In genomic region chr9:6079386-6079785, GRCh38 we compare ENCODE assay signal across 9 cellular contexts.
DNase-seq lines count a peak whose midpoint lies in the region; ATAC-seq and TF ChIP-seq lines count a peak whose summit lies in the region.
"Had no signal": no experiment of that assay in that cellular context is flagged by ENCODE, and none has a peak within 500 bp of the region (broad histone marks: within the 10 kb centered on the region; RNA-seq: fewer than 3 reads in every experiment).

No MANE protein-coding gene starts in this region.

- peak overlapping the region in 7 of 8 donors; percentile 62 to 95 (median 93) for H3K4me3 Mint-ChIP-seq in CD4-positive, alpha-beta memory T cell
- peak overlapping the region; percentile 83 for H3K4me3 Mint-ChIP-seq in central memory CD8-positive, alpha-beta T cell
- H3K4me3 Mint-ChIP-seq in neural crest cell, result peak overlapping the region; percentile 83

- peak overlapping the region in 3 of 7 donors; percentile 74 to 95 (median 81) for H3K27ac Mint-ChIP-seq in CD4-positive, alpha-beta memory T cell
- H3K27ac Mint-ChIP-seq in central memory CD8-positive, alpha-beta T cell (ENCODE audit: low read depth), result no peak overlapping the region
- no peak overlapping the region for H3K27ac Mint-ChIP-seq in neural crest cell (ENCODE audit: unreplicated experiment)

- peaks cover 2 to 10% of the 10 kb centered on the region in 2 donors for H3K27me3 Mint-ChIP-seq in CD4-positive, alpha-beta memory T cell
- H3K27me3 Mint-ChIP-seq in central memory CD8-positive, alpha-beta T cell, result no peaks in the 10 kb centered on the region
- H3K27me3 Mint-ChIP-seq in neural crest cell (ENCODE audit: low read depth), result peaks cover 14% of the 10 kb centered on the region

- H3K79me2 ChIP-seq in Karpas-422 (ENCODE audit: low read length), result no peaks in the 10 kb centered on the region

- POLR2A ChIA-PET in CD4-positive, alpha-beta memory T cell (lab: Charles Lee; ENCODE audit: partially characterized antibody), result interaction anchor here (1.4 to 2.6 kb wide), 2 partner anchors 9 to 11 kb away, joined by 3 to 11 read pairs; no protein-coding TSS in a partner anchor

- peak overlapping the region; percentile 65 for H3K4me2 ChIP-seq in Karpas-422 (ENCODE audit: low read depth, low read length, poor library complexity, severe bottlenecking)

- no peak for TF ChIP-seq CTCF in neural crest cell (conservative IDR thresholded peaks at IDR 0.05)

- H4K20me1 ChIP-seq in Karpas-422 (ENCODE audit: insufficient read depth, low read depth, low read length), result no peaks in the 10 kb centered on the region

- intact Hi-C loops in CD4-positive, alpha-beta memory T cell (cut with micrococcal nuclease), result no loop called here

- H3K9ac ChIP-seq in Karpas-422 (ENCODE audit: low read length), result peak overlapping the region; percentile 36; the same call in 1 of the 2 replicates

- H2AFZ ChIP-seq in Karpas-422 (ENCODE audit: low read length), result peak overlapping the region; percentile 78; the same call in 1 of the 2 replicates

- H3K4me1 Mint-ChIP-seq in CD4-positive, alpha-beta memory T cell, result peaks cover 0 to 11% (median 3%) of the 10 kb centered on the region in 4 donors
- H3K4me1 Mint-ChIP-seq in central memory CD8-positive, alpha-beta T cell, result peaks cover 15% of the 10 kb centered on the region
- H3K4me1 Mint-ChIP-seq in neural crest cell, result peaks cover 15% of the 10 kb centered on the region

- ATAC-seq in central memory CD8-positive, alpha-beta T cell (replicated peaks; ENCODE audit: extremely low read depth, poor library complexity, severe bottlenecking), result no peak
- ATAC-seq in HG03354 (IDR thresholded peaks at IDR 0.05; ENCODE audit: poor library complexity, severe bottlenecking, unreplicated experiment), result no peak
- no peak for ATAC-seq in GM21390 (IDR thresholded peaks at IDR 0.05; ENCODE audit: unreplicated experiment)

- DNase-seq in CD4-positive, alpha-beta memory T cell, result no peak
- DNase-seq in Karpas-422 (no peak), neural crest cell (ENCODE audit: low read depth, low spot score) (no peak), NCI-H345 treated with DMSO at 0.1 percent for 48 hours (lab: John Stamatoyannopoulos, UW; ENCODE audit: unreplicated experiment) (no peak), mesenteric fat pad (ENCODE audit: low spot score) (no peak)
- DNase-seq in central memory CD8-positive, alpha-beta T cell (ENCODE audit: low spot score in 2 of 2), result no peak
- DNase-seq: brain microvascular endothelial cell had no signal

- H3K4me1 ChIP-seq in CD4-positive, alpha-beta memory T cell (ENCODE audit: insufficient read depth, low read length), result no peaks in the 10 kb centered on the region
- H3K4me1 ChIP-seq in Karpas-422 (ENCODE audit: low read length), result peaks cover 10% of the 10 kb centered on the region

- H3K9me2 ChIP-seq in Karpas-422 (replicated peaks; ENCODE audit: insufficient read depth, low read length), result peaks cover 10% of the 10 kb centered on the region; the same call in 1 of the 2 replicates

- no peak overlapping the region for H3K4me3 ChIP-seq in CD4-positive, alpha-beta memory T cell (ENCODE audit: low read length in 2 of 2)
- peak overlapping the region; percentile 58 for H3K4me3 ChIP-seq in Karpas-422 (ENCODE audit: low read length)

- CTCF ChIA-PET in CD4-positive, alpha-beta memory T cell (lab: Charles Lee; ENCODE audit: partially characterized antibody), result no interaction called here

- H3K36me3 Mint-ChIP-seq in CD4-positive, alpha-beta memory T cell, result no peaks in the 10 kb centered on the region
- peaks cover 3% of the 10 kb centered on the region for H3K36me3 Mint-ChIP-seq in central memory CD8-positive, alpha-beta T cell (ENCODE audit: insufficient read depth)
- no peaks in the 10 kb centered on the region for H3K36me3 Mint-ChIP-seq in neural crest cell (ENCODE audit: low read depth)

- no peaks in the 10 kb centered on the region for H3K27me3 ChIP-seq in CD4-positive, alpha-beta memory T cell (ENCODE audit: insufficient read depth, low read length)
- H3K27me3 ChIP-seq in Karpas-422 (ENCODE audit: low read length), result no peaks in the 10 kb centered on the region
- H3K27me3 ChIP-seq: brain microvascular endothelial cell had no signal

- H3K9me3 Mint-ChIP-seq in CD4-positive, alpha-beta memory T cell, result no peaks in the 10 kb centered on the region
- H3K9me3 Mint-ChIP-seq in central memory CD8-positive, alpha-beta T cell, result no peaks in the 10 kb centered on the region
- H3K9me3 Mint-ChIP-seq in neural crest cell, result peaks cover 9% of the 10 kb centered on the region

- no peak overlapping the region for H3K27ac ChIP-seq in CD4-positive, alpha-beta memory T cell (ENCODE audit: low read depth, low read length)
- no peak overlapping the region for H3K27ac ChIP-seq in Karpas-422 (ENCODE audit: low read length)
- H3K27ac ChIP-seq: brain microvascular endothelial cell had no signal

- no peaks in the 10 kb centered on the region for H3K36me3 ChIP-seq in CD4-positive, alpha-beta memory T cell (ENCODE audit: insufficient read depth, low read length)
- no peaks in the 10 kb centered on the region for H3K36me3 ChIP-seq in Karpas-422 (ENCODE audit: insufficient read depth, low read length)
- H3K36me3 ChIP-seq: brain microvascular endothelial cell had no signal

- H3K9me3 ChIP-seq in CD4-positive, alpha-beta memory T cell (ENCODE audit: control insufficient read depth in 1 of 2, low read length in 2 of 2), result no peaks in the 10 kb centered on the region
- no peaks in the 10 kb centered on the region for H3K9me3 ChIP-seq in Karpas-422 (ENCODE audit: low read length)
